Comparison of ENCODE assay signal across 8 cellular contexts in the genomic region with DNA sequence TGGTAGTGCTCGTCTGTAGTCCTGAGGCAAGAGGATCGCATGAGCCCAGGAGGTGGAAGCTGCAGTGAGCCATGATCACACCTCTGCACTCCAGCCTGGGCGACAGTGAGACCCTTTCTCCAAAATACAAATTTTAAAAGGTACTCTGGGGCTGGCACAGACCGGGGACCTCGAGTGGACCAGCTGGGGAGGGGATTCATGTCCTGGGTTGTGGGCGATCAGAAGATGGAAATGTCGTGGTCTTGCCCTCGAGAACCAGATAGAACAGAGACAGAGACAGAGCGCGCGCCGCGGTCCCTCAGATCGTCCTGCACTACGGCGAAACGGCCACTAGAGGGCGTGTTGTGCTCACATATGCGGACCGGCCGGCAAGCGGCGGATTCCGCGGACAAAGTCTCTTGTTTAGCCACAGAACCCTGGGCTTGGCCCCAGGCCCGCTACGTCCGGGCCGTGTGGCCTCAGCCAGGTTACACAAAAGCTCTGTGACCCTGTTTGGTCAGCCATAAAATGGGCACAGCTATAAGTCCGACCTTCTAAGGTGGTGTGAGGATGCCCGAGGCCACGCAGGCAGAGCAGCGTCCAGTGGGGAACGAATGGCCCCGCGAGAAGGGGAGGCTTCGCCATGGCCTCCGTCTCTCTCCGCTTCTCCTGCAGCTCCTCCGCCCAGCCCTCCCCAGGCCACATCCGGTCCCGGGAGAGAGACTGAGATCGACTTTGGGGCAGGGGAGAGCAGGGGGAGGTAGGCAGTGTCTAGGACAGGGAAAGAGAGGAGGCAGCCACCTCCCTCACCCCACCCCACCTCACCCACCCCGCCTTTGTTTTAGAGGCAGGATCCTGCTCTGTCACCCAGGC. TPM values are rescaled to one million over a fixed set of nuclear protein-coding genes. Genes with fewer than 3 reads are reported as not detected.
A peak's percentile ranks its signal among the peaks of the same experiment; 100 is the strongest.
DNase-seq lines count a peak whose midpoint lies in the region; ATAC-seq and TF ChIP-seq lines count a peak whose summit lies in the region.

No MANE protein-coding gene starts in this region.

- no peaks in the 10 kb centered on the region for H3K9me3 ChIP-seq in BE2C

- no peaks in the 10 kb centered on the region for H3K36me3 ChIP-seq in BE2C

- H3K4me3 ChIP-seq in BE2C (ENCODE audit: low read depth, low read length) = peak overlapping the region; percentile 79

- DNase-seq in BE2C (peak; percentile 88), HCEC 1CT (peak; percentile 52), NCI-H226 (peak; percentile 52), cerebellar nuclear complex (lab: John Stamatoyannopoulos, UW) (peak; percentile 20 to 61), kidney glomerular epithelial cell (lab: John Stamatoyannopoulos, UW) (peak; percentile 51)
- DNase-seq in activated CD4-positive, alpha-beta T cell treated with anti-CD3 and anti-CD28 coated beads for 1 hour = peak; percentile 78
- DNase-seq in stimulated activated CD4-positive, alpha-beta T cell treated with anti-CD3 and anti-CD28 coated beads, Interleukin-15, amount 100 ng/mL, for 24 hours = peak; percentile 88

- H3K4me1 ChIP-seq in BE2C = no peaks in the 10 kb centered on the region

- peaks cover 33% of the 10 kb centered on the region for H3K27me3 ChIP-seq in BE2C

- no peak for ATAC-seq in HG02852 (IDR thresholded peaks at IDR 0.05; ENCODE audit: unreplicated experiment)

- peak; percentile 91 for TF ChIP-seq CTCF in BE2C (IDR thresholded peaks at IDR 0.05; ENCODE audit: low read depth, low read length)

RNA-seq across cellular contexts. Expression of a gene that starts 14.6 kb away (rescaled TPM):
- 12.9 TPM for polyA plus RNA-seq in BE2C (2012; ENCODE audit: insufficient read depth, insufficient read length, low read depth)
